ENCODE assay signal across 1 cellular context in genomic region chr2:65096948-65097347, GRCh38.
TF ChIP-seq lines count a peak whose summit lies in the region.

No MANE protein-coding gene starts in this region.

TF ChIP-seq in GM23338, 12 proteins besides CTCF, POLR2A, EP300 and RAD21 (continued from another document):
- TF ChIP-seq, protein P1, sequence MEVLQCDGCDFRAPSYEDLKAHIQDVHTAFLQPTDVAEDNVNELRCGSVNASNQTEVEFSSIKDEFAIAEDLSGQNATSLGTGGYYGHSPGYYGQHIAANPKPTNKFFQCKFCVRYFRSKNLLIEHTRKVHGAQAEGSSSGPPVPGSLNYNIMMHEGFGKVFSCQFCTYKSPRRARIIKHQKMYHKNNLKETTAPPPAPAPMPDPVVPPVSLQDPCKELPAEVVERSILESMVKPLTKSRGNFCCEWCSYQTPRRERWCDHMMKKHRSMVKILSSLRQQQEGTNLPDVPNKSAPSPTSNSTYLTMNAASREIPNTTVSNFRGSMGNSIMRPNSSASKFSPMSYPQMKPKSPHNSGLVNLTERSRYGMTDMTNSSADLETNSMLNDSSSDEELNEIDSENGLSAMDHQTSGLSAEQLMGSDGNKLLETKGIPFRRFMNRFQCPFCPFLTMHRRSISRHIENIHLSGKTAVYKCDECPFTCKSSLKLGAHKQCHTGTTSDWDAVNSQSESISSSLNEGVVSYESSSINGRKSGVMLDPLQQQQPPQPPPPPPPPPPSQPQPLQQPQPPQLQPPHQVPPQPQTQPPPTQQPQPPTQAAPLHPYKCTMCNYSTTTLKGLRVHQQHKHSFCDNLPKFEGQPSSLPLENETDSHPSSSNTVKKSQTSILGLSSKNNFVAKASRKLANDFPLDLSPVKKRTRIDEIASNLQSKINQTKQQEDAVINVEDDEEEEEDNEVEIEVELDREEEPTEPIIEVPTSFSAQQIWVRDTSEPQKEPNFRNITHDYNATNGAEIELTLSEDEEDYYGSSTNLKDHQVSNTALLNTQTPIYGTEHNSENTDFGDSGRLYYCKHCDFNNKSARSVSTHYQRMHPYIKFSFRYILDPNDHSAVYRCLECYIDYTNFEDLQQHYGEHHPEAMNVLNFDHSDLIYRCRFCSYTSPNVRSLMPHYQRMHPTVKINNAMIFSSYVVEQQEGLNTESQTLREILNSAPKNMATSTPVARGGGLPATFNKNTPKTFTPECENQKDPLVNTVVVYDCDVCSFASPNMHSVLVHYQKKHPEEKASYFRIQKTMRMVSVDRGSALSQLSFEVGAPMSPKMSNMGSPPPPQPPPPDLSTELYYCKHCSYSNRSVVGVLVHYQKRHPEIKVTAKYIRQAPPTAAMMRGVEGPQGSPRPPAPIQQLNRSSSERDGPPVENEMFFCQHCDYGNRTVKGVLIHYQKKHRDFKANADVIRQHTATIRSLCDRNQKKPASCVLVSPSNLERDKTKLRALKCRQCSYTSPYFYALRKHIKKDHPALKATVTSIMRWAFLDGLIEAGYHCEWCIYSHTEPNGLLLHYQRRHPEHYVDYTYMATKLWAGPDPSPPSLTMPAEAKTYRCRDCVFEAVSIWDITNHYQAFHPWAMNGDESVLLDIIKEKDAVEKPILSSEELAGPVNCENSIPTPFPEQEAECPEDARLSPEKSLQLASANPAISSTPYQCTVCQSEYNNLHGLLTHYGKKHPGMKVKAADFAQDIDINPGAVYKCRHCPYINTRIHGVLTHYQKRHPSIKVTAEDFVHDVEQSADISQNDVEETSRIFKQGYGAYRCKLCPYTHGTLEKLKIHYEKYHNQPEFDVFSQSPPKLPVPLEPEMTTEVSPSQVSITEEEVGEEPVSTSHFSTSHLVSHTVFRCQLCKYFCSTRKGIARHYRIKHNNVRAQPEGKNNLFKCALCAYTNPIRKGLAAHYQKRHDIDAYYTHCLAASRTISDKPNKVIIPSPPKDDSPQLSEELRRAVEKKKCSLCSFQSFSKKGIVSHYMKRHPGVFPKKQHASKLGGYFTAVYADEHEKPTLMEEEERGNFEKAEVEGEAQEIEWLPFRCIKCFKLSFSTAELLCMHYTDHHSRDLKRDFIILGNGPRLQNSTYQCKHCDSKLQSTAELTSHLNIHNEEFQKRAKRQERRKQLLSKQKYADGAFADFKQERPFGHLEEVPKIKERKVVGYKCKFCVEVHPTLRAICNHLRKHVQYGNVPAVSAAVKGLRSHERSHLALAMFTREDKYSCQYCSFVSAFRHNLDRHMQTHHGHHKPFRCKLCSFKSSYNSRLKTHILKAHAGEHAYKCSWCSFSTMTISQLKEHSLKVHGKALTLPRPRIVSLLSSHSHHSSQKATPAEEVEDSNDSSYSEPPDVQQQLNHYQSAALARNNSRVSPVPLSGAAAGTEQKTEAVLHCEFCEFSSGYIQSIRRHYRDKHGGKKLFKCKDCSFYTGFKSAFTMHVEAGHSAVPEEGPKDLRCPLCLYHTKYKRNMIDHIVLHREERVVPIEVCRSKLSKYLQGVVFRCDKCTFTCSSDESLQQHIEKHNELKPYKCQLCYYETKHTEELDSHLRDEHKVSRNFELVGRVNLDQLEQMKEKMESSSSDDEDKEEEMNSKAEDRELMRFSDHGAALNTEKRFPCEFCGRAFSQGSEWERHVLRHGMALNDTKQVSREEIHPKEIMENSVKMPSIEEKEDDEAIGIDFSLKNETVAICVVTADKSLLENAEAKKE (CRISPR knock-in tag; IDR thresholded peaks at IDR 0.05), result no peak
- TF ChIP-seq ZNF114 (CRISPR knock-in tag; IDR thresholded peaks at IDR 0.05) (no peak), STAT1 (IDR thresholded peaks at IDR 0.05; ENCODE audit: unreplicated experiment) (no peak)
